In genomic region chr5:78331523-78332080, GRCh38 we compare ENCODE assay signal across 1 cellular context.
TF ChIP-seq lines count a peak whose summit lies in the region.

No MANE protein-coding gene starts in this region.

TF ChIP-seq in GM23338, 12 proteins besides CTCF, POLR2A, EP300 and RAD21 (continued from another document):
- TF ChIP-seq ZNF462 (CRISPR knock-in tag; IDR thresholded peaks at IDR 0.05) (no peak), POLR2AphosphoS5 (IDR thresholded peaks at IDR 0.05; ENCODE audit: low read depth) (no peak), EZH2 (IDR thresholded peaks at IDR 0.05; ENCODE audit: low read depth, unreplicated experiment) (no peak), REST (IDR thresholded peaks at IDR 0.05; ENCODE audit: unreplicated experiment) (no peak), JUNB (IDR thresholded peaks at IDR 0.05; ENCODE audit: unreplicated experiment) (no peak)
